Comparison of ENCODE assay signal across 1 cellular context in genomic region chr2:108719149-108720044, GRCh38.
TF ChIP-seq lines count a peak whose summit lies in the region.

Gene RANBP2, plus strand, starts transcription at chr2:108719482. Its CDS starts 125 bp downstream, at chr2:108719607.

TF ChIP-seq in HepG2, 621 proteins besides CTCF, POLR2A, EP300 and RAD21 (continued from another document and continues in another):
- TF ChIP-seq, protein P1, sequence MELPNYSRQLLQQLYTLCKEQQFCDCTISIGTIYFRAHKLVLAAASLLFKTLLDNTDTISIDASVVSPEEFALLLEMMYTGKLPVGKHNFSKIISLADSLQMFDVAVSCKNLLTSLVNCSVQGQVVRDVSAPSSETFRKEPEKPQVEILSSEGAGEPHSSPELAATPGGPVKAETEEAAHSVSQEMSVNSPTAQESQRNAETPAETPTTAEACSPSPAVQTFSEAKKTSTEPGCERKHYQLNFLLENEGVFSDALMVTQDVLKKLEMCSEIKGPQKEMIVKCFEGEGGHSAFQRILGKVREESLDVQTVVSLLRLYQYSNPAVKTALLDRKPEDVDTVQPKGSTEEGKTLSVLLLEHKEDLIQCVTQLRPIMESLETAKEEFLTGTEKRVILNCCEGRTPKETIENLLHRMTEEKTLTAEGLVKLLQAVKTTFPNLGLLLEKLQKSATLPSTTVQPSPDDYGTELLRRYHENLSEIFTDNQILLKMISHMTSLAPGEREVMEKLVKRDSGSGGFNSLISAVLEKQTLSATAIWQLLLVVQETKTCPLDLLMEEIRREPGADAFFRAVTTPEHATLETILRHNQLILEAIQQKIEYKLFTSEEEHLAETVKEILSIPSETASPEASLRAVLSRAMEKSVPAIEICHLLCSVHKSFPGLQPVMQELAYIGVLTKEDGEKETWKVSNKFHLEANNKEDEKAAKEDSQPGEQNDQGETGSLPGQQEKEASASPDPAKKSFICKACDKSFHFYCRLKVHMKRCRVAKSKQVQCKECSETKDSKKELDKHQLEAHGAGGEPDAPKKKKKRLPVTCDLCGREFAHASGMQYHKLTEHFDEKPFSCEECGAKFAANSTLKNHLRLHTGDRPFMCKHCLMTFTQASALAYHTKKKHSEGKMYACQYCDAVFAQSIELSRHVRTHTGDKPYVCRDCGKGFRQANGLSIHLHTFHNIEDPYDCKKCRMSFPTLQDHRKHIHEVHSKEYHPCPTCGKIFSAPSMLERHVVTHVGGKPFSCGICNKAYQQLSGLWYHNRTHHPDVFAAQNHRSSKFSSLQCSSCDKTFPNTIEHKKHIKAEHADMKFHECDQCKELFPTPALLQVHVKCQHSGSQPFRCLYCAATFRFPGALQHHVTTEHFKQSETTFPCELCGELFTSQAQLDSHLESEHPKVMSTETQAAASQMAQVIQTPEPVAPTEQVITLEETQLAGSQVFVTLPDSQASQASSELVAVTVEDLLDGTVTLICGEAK (IDR thresholded peaks at IDR 0.05) = no peak
- TF ChIP-seq, protein P1 (CRISPR knock-in tag; IDR thresholded peaks at IDR 0.05) = peak; percentile 94
- peak; percentile 92 for TF ChIP-seq SNAPC2 (CRISPR knock-in tag; IDR thresholded peaks at IDR 0.05)
- peak; percentile 49; the same call in 1 of the 2 replicates for TF ChIP-seq NFIC (IDR thresholded peaks at IDR 0.05; ENCODE audit: low read length)
- TF ChIP-seq DNMT3B (CRISPR knock-in tag; conservative IDR thresholded peaks at IDR 0.05) = no peak
- TF ChIP-seq SCMH1 (CRISPR knock-in tag; IDR thresholded peaks at IDR 0.05; ENCODE audit: borderline replicate concordance) = no peak
- 0 out of 2 replicates have a peak, but pooled peaks have one; percentile 75 for TF ChIP-seq PLSCR1 (CRISPR knock-in tag; IDR thresholded peaks at IDR 0.05; ENCODE audit: borderline replicate concordance)
- peak; percentile 94 for TF ChIP-seq SIX4 (CRISPR knock-in tag; IDR thresholded peaks at IDR 0.05)
- no peak; the same call in 1 of the 2 replicates for TF ChIP-seq ZKSCAN1 (IDR thresholded peaks at IDR 0.05; ENCODE audit: low read length)
- TF ChIP-seq ZMYM2 (CRISPR knock-in tag; IDR thresholded peaks at IDR 0.05) = peak; percentile 96
- TF ChIP-seq CBFB (CRISPR knock-in tag; IDR thresholded peaks at IDR 0.05) = peak; percentile 97
- TF ChIP-seq, protein P2, sequence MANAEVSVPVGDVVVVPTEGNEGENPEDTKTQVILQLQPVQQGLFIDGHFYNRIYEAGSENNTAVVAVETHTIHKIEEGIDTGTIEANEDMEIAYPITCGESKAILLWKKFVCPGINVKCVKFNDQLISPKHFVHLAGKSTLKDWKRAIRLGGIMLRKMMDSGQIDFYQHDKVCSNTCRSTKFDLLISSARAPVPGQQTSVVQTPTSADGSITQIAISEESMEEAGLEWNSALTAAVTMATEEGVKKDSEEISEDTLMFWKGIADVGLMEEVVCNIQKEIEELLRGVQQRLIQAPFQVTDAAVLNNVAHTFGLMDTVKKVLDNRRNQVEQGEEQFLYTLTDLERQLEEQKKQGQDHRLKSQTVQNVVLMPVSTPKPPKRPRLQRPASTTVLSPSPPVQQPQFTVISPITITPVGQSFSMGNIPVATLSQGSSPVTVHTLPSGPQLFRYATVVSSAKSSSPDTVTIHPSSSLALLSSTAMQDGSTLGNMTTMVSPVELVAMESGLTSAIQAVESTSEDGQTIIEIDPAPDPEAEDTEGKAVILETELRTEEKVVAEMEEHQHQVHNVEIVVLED (CRISPR knock-in tag; IDR thresholded peaks at IDR 0.05; ENCODE audit: borderline replicate concordance) = peak; percentile 100
- peak; percentile 94 for TF ChIP-seq ZNF446 (CRISPR knock-in tag; IDR thresholded peaks at IDR 0.05)
- TF ChIP-seq, protein P3, sequence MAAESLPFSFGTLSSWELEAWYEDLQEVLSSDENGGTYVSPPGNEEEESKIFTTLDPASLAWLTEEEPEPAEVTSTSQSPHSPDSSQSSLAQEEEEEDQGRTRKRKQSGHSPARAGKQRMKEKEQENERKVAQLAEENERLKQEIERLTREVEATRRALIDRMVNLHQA (CRISPR knock-in tag; IDR thresholded peaks at IDR 0.05) = no peak
- peak; percentile 92 for TF ChIP-seq MTA1 (CRISPR knock-in tag; IDR thresholded peaks at IDR 0.05; ENCODE audit: borderline replicate concordance)
- TF ChIP-seq ISL2 (CRISPR knock-in tag; IDR thresholded peaks at IDR 0.05) = peak; percentile 89
- no peak; the same call in 1 of the 2 replicates for TF ChIP-seq MLLT10 (CRISPR knock-in tag; IDR thresholded peaks at IDR 0.05)
- peak; percentile 97 for TF ChIP-seq ZNF614 (CRISPR knock-in tag; IDR thresholded peaks at IDR 0.05; ENCODE audit: borderline replicate concordance)
- peak; percentile 65; the same call in 1 of the 2 replicates for TF ChIP-seq RFX5 (IDR thresholded peaks at IDR 0.05; ENCODE audit: low read depth, low read length)
- TF ChIP-seq ZNF256 (CRISPR knock-in tag; conservative IDR thresholded peaks at IDR 0.05) = 0 out of 2 replicates have a peak, but pooled peaks have one; percentile 45
- TF ChIP-seq GPN1 (CRISPR knock-in tag; IDR thresholded peaks at IDR 0.05; ENCODE audit: borderline replicate concordance) = peak; percentile 97
- TF ChIP-seq MED1 (CRISPR knock-in tag; IDR thresholded peaks at IDR 0.05) = peak; percentile 90
- TF ChIP-seq ZNF775 (CRISPR knock-in tag; IDR thresholded peaks at IDR 0.05; ENCODE audit: borderline replicate concordance) = 0 out of 2 replicates have a peak, but pooled peaks have one; percentile 77
- TF ChIP-seq, protein P4, sequence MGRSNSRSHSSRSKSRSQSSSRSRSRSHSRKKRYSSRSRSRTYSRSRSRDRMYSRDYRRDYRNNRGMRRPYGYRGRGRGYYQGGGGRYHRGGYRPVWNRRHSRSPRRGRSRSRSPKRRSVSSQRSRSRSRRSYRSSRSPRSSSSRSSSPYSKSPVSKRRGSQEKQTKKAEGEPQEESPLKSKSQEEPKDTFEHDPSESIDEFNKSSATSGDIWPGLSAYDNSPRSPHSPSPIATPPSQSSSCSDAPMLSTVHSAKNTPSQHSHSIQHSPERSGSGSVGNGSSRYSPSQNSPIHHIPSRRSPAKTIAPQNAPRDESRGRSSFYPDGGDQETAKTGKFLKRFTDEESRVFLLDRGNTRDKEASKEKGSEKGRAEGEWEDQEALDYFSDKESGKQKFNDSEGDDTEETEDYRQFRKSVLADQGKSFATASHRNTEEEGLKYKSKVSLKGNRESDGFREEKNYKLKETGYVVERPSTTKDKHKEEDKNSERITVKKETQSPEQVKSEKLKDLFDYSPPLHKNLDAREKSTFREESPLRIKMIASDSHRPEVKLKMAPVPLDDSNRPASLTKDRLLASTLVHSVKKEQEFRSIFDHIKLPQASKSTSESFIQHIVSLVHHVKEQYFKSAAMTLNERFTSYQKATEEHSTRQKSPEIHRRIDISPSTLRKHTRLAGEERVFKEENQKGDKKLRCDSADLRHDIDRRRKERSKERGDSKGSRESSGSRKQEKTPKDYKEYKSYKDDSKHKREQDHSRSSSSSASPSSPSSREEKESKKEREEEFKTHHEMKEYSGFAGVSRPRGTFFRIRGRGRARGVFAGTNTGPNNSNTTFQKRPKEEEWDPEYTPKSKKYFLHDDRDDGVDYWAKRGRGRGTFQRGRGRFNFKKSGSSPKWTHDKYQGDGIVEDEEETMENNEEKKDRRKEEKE (IDR thresholded peaks at IDR 0.05) = no peak
- TF ChIP-seq, protein P5, sequence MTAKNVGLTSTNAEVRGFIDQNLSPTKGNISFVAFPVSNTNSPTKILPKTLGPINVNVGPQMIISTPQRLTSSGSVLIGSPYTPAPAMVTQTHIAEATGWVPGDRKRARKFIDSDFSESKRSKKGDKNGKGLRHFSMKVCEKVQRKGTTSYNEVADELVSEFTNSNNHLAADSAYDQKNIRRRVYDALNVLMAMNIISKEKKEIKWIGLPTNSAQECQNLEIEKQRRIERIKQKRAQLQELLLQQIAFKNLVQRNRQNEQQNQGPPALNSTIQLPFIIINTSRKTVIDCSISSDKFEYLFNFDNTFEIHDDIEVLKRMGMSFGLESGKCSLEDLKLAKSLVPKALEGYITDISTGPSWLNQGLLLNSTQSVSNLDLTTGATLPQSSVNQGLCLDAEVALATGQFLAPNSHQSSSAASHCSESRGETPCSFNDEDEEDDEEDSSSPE (CRISPR knock-in tag; IDR thresholded peaks at IDR 0.05) = peak; percentile 83
- peak; percentile 86 for TF ChIP-seq MZF1 (CRISPR knock-in tag; IDR thresholded peaks at IDR 0.05; ENCODE audit: borderline replicate concordance)
- peak; percentile 91; the same call in 1 of the 2 replicates for TF ChIP-seq TEAD2 (CRISPR knock-in tag; IDR thresholded peaks at IDR 0.05)
- no peak for TF ChIP-seq CEBPZ (IDR thresholded peaks at IDR 0.05; ENCODE audit: low read length)
- no peak; the same call in 1 of the 2 replicates for TF ChIP-seq MTF2 (CRISPR knock-in tag; IDR thresholded peaks at IDR 0.05; ENCODE audit: borderline replicate concordance)
- TF ChIP-seq ZNF83 (CRISPR knock-in tag; IDR thresholded peaks at IDR 0.05; ENCODE audit: borderline replicate concordance) = no peak; the same call in 1 of the 2 replicates
- peak; percentile 100 for TF ChIP-seq KAT7 (CRISPR knock-in tag; IDR thresholded peaks at IDR 0.05; ENCODE audit: borderline replicate concordance)
- peak; percentile 95 for TF ChIP-seq DR1 (CRISPR knock-in tag; IDR thresholded peaks at IDR 0.05)
- peak; percentile 98 for TF ChIP-seq SAP130 (CRISPR knock-in tag; IDR thresholded peaks at IDR 0.05; ENCODE audit: low read depth)
- no peak for TF ChIP-seq GRHL1 (CRISPR knock-in tag; conservative IDR thresholded peaks at IDR 0.05)
- 0 out of 2 replicates have a peak, but pooled peaks have one; percentile 17 for TF ChIP-seq ATF7 (IDR thresholded peaks at IDR 0.05)
- peak; percentile 95 for TF ChIP-seq ATF7 (CRISPR knock-in tag; IDR thresholded peaks at IDR 0.05)
- TF ChIP-seq, protein P6, sequence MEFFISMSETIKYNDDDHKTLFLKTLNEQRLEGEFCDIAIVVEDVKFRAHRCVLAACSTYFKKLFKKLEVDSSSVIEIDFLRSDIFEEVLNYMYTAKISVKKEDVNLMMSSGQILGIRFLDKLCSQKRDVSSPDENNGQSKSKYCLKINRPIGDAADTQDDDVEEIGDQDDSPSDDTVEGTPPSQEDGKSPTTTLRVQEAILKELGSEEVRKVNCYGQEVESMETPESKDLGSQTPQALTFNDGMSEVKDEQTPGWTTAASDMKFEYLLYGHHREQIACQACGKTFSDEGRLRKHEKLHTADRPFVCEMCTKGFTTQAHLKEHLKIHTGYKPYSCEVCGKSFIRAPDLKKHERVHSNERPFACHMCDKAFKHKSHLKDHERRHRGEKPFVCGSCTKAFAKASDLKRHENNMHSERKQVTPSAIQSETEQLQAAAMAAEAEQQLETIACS (CRISPR knock-in tag; IDR thresholded peaks at IDR 0.05) = peak; percentile 62
